8 cellular contexts compared by ENCODE assay signal in the genomic region with DNA sequence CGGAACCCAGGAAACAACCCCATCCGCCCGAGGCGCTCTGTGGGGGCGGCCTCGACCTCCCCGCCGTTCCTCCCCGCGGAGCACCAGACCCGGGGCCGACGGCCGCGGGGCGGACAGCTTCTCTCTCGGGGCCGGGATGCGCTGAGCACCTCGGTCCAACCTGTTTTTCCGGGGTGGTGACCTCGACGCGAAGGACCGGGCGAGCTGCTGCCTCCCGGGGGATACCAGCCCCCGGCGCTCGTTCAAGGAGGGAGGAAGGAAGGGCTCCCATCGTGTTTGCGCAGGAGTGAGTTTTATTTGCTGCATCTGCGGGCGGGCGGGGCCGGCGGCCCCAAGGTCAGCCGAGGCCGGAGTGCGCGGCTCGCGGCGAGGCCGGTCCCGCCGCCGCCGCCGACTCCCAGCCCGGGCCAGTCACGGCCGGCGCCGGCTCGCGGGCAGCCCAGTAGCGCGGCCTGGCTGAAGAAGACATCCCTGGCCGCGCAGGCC. TPM values are rescaled to one million over a fixed set of nuclear protein-coding genes. Genes with fewer than 3 reads are reported as not detected.
DNase-seq lines count a peak whose midpoint lies in the region; ATAC-seq and TF ChIP-seq lines count a peak whose summit lies in the region.

No MANE protein-coding gene starts in this region.

- H3K36me3 ChIP-seq in mammary epithelial cell (ENCODE audit: insufficient read depth, low read length): peaks cover 10% of the 10 kb centered on the region

- H3K9me3 ChIP-seq in AG04450 (ENCODE audit: control insufficient read depth, insufficient read depth, low read length): no peaks in the 10 kb centered on the region; the same call in 1 of the 2 replicates
- H3K9me3 ChIP-seq in mammary epithelial cell (replicated peaks; ENCODE audit: insufficient read depth, low read length): no peaks in the 10 kb centered on the region

- POLR2A ChIA-PET in AG04450 (lab: Yijun Ruan, JAX): interaction anchor here (0.6 to 1.1 kb wide), 3 partner anchors 11 to 183 kb away, joined by 3 to 5 read pairs (median 3); no protein-coding TSS in a partner anchor

- dilution Hi-C loops in mammary epithelial cell (cut with HindIII; ENCODE audit: low sequenced_read_pairs): no loop called here

- peaks cover 16% of the 10 kb centered on the region for H3K4me1 ChIP-seq in mammary epithelial cell (ENCODE audit: insufficient read depth, low read length)

- no peak for TF ChIP-seq CTCF in AG04450 (IDR thresholded peaks at IDR 0.05; ENCODE audit: low read depth, low read length)
- TF ChIP-seq CTCF in mammary epithelial cell (conservative IDR thresholded peaks at IDR 0.05 in 1 of 2, IDR thresholded peaks at IDR 0.05 in 1 of 2; ENCODE audit: extremely low read depth in 1 of 2, insufficient read depth in 1 of 2, low read depth in 1 of 2, low read length in 2 of 2): no peak

- peaks cover 67% of the 10 kb centered on the region for H3K79me2 ChIP-seq in mammary epithelial cell (ENCODE audit: insufficient read depth, low read length)

- intact Hi-C loops in mammary epithelial cell (cut with micrococcal nuclease): loop anchor here (2.0 kb wide), 1 partner anchor 16 kb away; no protein-coding TSS in a partner anchor

- ATAC-seq in GM19025 (IDR thresholded peaks at IDR 0.05; ENCODE audit: low read depth, unreplicated experiment): peak; percentile 37
- ATAC-seq in HG03175 (IDR thresholded peaks at IDR 0.05; ENCODE audit: unreplicated experiment): peak; percentile 43

- BruUV-seq in mammary epithelial cell (replicated peaks; lab: Mats Ljungman, UMichigan): no TSS peak

- in situ Hi-C loops in mammary epithelial cell (cut with MboI; ENCODE audit: low sequenced_read_pairs in 2 of 2): no loop called here

- peak overlapping the region; percentile 96 for H3K4me2 ChIP-seq in mammary epithelial cell (ENCODE audit: insufficient read depth, low read depth, low read length)

- no peaks in the 10 kb centered on the region for H4K20me1 ChIP-seq in mammary epithelial cell (ENCODE audit: insufficient read depth, low read length)

- no peaks in the 10 kb centered on the region for H3K27me3 ChIP-seq in AG04450 (ENCODE audit: control insufficient read depth, insufficient read depth, low read length)
- H3K27me3 ChIP-seq in mammary epithelial cell (ENCODE audit: insufficient read depth, low read length): no peaks in the 10 kb centered on the region
- H3K27me3 ChIP-seq in layer of hippocampus (ENCODE audit: control insufficient read depth, insufficient read depth, low read length): no peaks in the 10 kb centered on the region

- CTCF ChIA-PET in AG04450 (lab: Charles Lee) (interaction anchor here (0.6 to 2.1 kb wide), 5 partner anchors 10 to 1192 kb away, joined by 3 to 9 read pairs (median 5); no protein-coding TSS in a partner anchor), mammary epithelial cell (lab: Charles Lee; ENCODE audit: low non-redundant PET) (no interaction called here)

- H3K27ac ChIP-seq in AG04450 (ENCODE audit: low read depth, low read length) (peak overlapping the region; percentile 88), mammary epithelial cell (ENCODE audit: insufficient read depth, low read depth, low read length) (peak overlapping the region; percentile 78), layer of hippocampus (ENCODE audit: low read depth, low read length) (peak overlapping the region; percentile 88)

- H3K9ac ChIP-seq in mammary epithelial cell (ENCODE audit: insufficient read depth, low read length): peak overlapping the region; percentile 84

- DNase-seq in AG04450 (ENCODE audit: low read depth, low spot score) (no peak), T-helper 22 cell (ENCODE audit: low read depth) (peak; percentile 13), mammary epithelial cell (peak; percentile 37), hippocampal formation (lab: John Stamatoyannopoulos, UW) (no peak)
- peak; percentile 33 to 40 for DNase-seq in stimulated activated CD4-positive, alpha-beta T cell treated with anti-CD3 and anti-CD28 coated beads, Interleukin-4, amount 100 ng/mL, for 48 hours (ENCODE audit: low read depth in 2 of 2)

- H2AFZ ChIP-seq in mammary epithelial cell (ENCODE audit: low read depth, low read length): peak overlapping the region; percentile 96

- peak overlapping the region; percentile 83 for H3K4me3 ChIP-seq in AG04450 (ENCODE audit: low read depth, low read length)
- H3K4me3 ChIP-seq in mammary epithelial cell (replicated peaks in 1 of 3; ENCODE audit: insufficient read depth in 1 of 3, low read depth in 2 of 3, low read length in 3 of 3): peak overlapping the region; percentile 86 to 99 (median 96)

- 2% methylated on average over 25 of the region's 61 CpGs for WGBS in mammary epithelial cell (ENCODE audit: low coverage, missing lambda C conversion rate)

RNA-seq across cellular contexts. Expression of a gene that starts 0.5 kb away (rescaled TPM):
- polyA plus RNA-seq in AG04450 (2011; rRNA removed) (24.2 and 26.7 TPM in 2 replicates), mammary epithelial cell (19.3 TPM)
- polyA minus RNA-seq in AG04450 (2011; rRNA and poly(A)+ RNA removed): 30.8 and 38.5 TPM in 2 replicates
- total RNA-seq in mammary epithelial cell: 10 to 100 TPM; 64.1 to 72.0 TPM
- 54.2 TPM for polyA minus RNA-seq in mammary epithelial cell

Comparison
In these comparisons a context has a peak if more than half of its experiments do, and no peak if none do; other contexts are left out.
1. DNase-seq: peak in T-helper 22 cell (single experiment), mammary epithelial cell (single experiment) and stimulated activated CD4-positive, alpha-beta T cell treated with anti-CD3 and anti-CD28 coated beads, Interleukin-4, amount 100 ng/mL, for 48 hours (2 of 2); none in AG04450 (single experiment) and hippocampal formation (0 of 2).
2. Peak in every context shown above with its lines, with median percentiles within 50 percentile points of each other: H3K27ac ChIP-seq.